ENCODE assay signal across 10 cellular contexts in genomic region chr18:27921904-27922541, GRCh38.
A peak's percentile ranks its signal among the peaks of the same experiment; 100 is the strongest.
DNase-seq lines count a peak whose midpoint lies in the region; ATAC-seq and TF ChIP-seq lines count a peak whose summit lies in the region.
"Had no signal": no experiment of that assay in that cellular context is flagged by ENCODE, and none has a peak within 500 bp of the region (broad histone marks: within the 10 kb centered on the region; RNA-seq: fewer than 3 reads in every experiment).

No MANE protein-coding gene starts in this region.

- TF ChIP-seq CTCF in foreskin keratinocyte (conservative IDR thresholded peaks at IDR 0.05): no peak

- no peaks in the 10 kb centered on the region for H3K36me3 ChIP-seq in skeletal muscle satellite cell (ENCODE audit: insufficient read depth, low read length)

- H3K9me3 ChIP-seq in skeletal muscle satellite cell (replicated peaks; ENCODE audit: low read length): no peaks in the 10 kb centered on the region

- H3K4me1 Mint-ChIP-seq in activated CD4-positive, alpha-beta memory T cell treated with anti-CD3 and anti-CD28 coated beads for 36 hours (ENCODE audit: low read depth): no peaks in the 10 kb centered on the region

- H3K4me2 ChIP-seq in skeletal muscle satellite cell (ENCODE audit: low read length): peak overlapping the region; percentile 72

- ATAC-seq in SK-N-SH treated with all-trans-retinoic acid at 6 μM for 48 hours (peak; percentile 100), foreskin keratinocyte (peak; percentile 98), GM21447 (IDR thresholded peaks at IDR 0.05; ENCODE audit: unreplicated experiment) (no peak)

- H3K9me3 Mint-ChIP-seq in activated CD4-positive, alpha-beta memory T cell treated with anti-CD3 and anti-CD28 coated beads for 36 hours: peaks cover 29% of the 10 kb centered on the region

- no peak overlapping the region for H3K4me3 Mint-ChIP-seq in activated CD4-positive, alpha-beta memory T cell treated with anti-CD3 and anti-CD28 coated beads for 36 hours

- peak overlapping the region; percentile 54 for H3K9ac ChIP-seq in skeletal muscle satellite cell (ENCODE audit: low read depth, low read length)

- DNase-seq in HCEC 1CT (peak; percentile 70), foreskin keratinocyte (peak; percentile 83 to 95), NOMO-1 treated with DMSO at 0.1 percent for 48 hours (lab: John Stamatoyannopoulos, UW; ENCODE audit: unreplicated experiment) (no peak), NCI-H82 (lab: John Stamatoyannopoulos, UW) (no peak)
- DNase-seq in activated CD4-positive, alpha-beta memory T cell treated with anti-CD3 and anti-CD28 coated beads for 36 hours: no peak
- DNase-seq: NCI-H146; stimulated activated CD4-positive, alpha-beta T cell treated with anti-CD3 and anti-CD28 coated beads, Interleukin-4, amount 100 ng/mL, for 1 hour had no signal

- POLR2A ChIA-PET in activated CD4-positive, alpha-beta memory T cell treated with anti-CD3 and anti-CD28 coated beads for 36 hours (lab: Charles Lee): no interaction called here

- intact Hi-C loops in activated CD4-positive, alpha-beta memory T cell treated with anti-CD3 and anti-CD28 coated beads for 36 hours (cut with micrococcal nuclease): no loop called here

- H3K27me3 ChIP-seq in foreskin keratinocyte (no peaks in the 10 kb centered on the region), skeletal muscle satellite cell (ENCODE audit: control insufficient read depth, insufficient read depth, low read length) (no peaks in the 10 kb centered on the region)

- no peaks in the 10 kb centered on the region for H3K27me3 Mint-ChIP-seq in activated CD4-positive, alpha-beta memory T cell treated with anti-CD3 and anti-CD28 coated beads for 36 hours

- H3K4me3 ChIP-seq in skeletal muscle satellite cell (ENCODE audit: low read length): peak overlapping the region; percentile 43

- H3K36me3 Mint-ChIP-seq in activated CD4-positive, alpha-beta memory T cell treated with anti-CD3 and anti-CD28 coated beads for 36 hours: no peaks in the 10 kb centered on the region

- no peak overlapping the region for H3K27ac Mint-ChIP-seq in activated CD4-positive, alpha-beta memory T cell treated with anti-CD3 and anti-CD28 coated beads for 36 hours

- H3K4me1 ChIP-seq in foreskin keratinocyte (peaks cover 15% of the 10 kb centered on the region), skeletal muscle satellite cell (ENCODE audit: control insufficient read depth, insufficient read depth, low read length) (peaks cover 14% of the 10 kb centered on the region)

- H3K27ac ChIP-seq in foreskin keratinocyte: peak overlapping the region; percentile 44

- CTCF ChIA-PET in activated CD4-positive, alpha-beta memory T cell treated with anti-CD3 and anti-CD28 coated beads for 36 hours (lab: Charles Lee): no interaction called here

TF ChIP-seq in SK-N-SH treated with all-trans-retinoic acid at 6 μM for 48 hours, 23 proteins besides CTCF, POLR2A, EP300 and RAD21:
- TF ChIP-seq CSRNP3 (CRISPR knock-in tag; IDR thresholded peaks at IDR 0.05): no peak
- no peak for TF ChIP-seq CREB5 (CRISPR knock-in tag; IDR thresholded peaks at IDR 0.05; ENCODE audit: low read depth)
- no peak for TF ChIP-seq ZNF70 (CRISPR knock-in tag; IDR thresholded peaks at IDR 0.05)
- no peak for TF ChIP-seq GLIS3 (CRISPR knock-in tag; IDR thresholded peaks at IDR 0.05)
- peak; percentile 87 for TF ChIP-seq ISL1 (CRISPR knock-in tag; IDR thresholded peaks at IDR 0.05)
- TF ChIP-seq ZNF8 (CRISPR knock-in tag; IDR thresholded peaks at IDR 0.05): no peak
- no peak for TF ChIP-seq ZNF565 (CRISPR knock-in tag; conservative IDR thresholded peaks at IDR 0.05; ENCODE audit: low read depth)
- no peak for TF ChIP-seq ZC3H10 (CRISPR knock-in tag; IDR thresholded peaks at IDR 0.05)

Comparison
In these comparisons a context has a peak if more than half of its experiments do, and no peak if none do; other contexts are left out.
1. DNase-seq: peak in HCEC 1CT (single experiment) and foreskin keratinocyte (2 of 2); none in activated CD4-positive, alpha-beta memory T cell treated with anti-CD3 and anti-CD28 coated beads for 36 hours (single experiment), NOMO-1 treated with DMSO at 0.1 percent for 48 hours (single experiment) and NCI-H82 (single experiment).